Comparison of ENCODE assay signal across 8 cellular contexts in genomic region chr6:118892248-118893094, GRCh38. TPM values are rescaled to one million over a fixed set of nuclear protein-coding genes. Genes with fewer than 3 reads are reported as not detected.
DNase-seq lines count a peak whose midpoint lies in the region; ATAC-seq lines count a peak whose summit lies in the region.

No MANE protein-coding gene starts in this region.

- H3K9me3 Mint-ChIP-seq in activated CD4-positive, alpha-beta T cell treated with anti-CD3 and anti-CD28 coated beads, Interleukin-2, amount 10 ng/mL, durations not matched to agents 7 days and 5 days = peaks cover 3% of the 10 kb centered on the region
- no peaks in the 10 kb centered on the region for H3K9me3 Mint-ChIP-seq in activated CD8-positive, alpha-beta T cell treated with anti-CD3 and anti-CD28 coated beads, Interleukin-2, amount 10 ng/mL, durations not matched to agents 7 days and 5 days (ENCODE audit: insufficient read depth)
- H3K9me3 Mint-ChIP-seq in stimulated activated effector memory CD8-positive, alpha-beta T cell treated with anti-CD3 and anti-CD28 coated beads, Interleukin-12 subunit alpha, Interleukin-12 subunit beta, amount 100 ng/mL, for 72 hours = no peaks in the 10 kb centered on the region

- CTCF ChIA-PET in activated CD4-positive, alpha-beta T cell treated with anti-CD3 and anti-CD28 coated beads, Interleukin-2, amount 10 ng/mL, durations not matched to agents 7 days and 5 days (lab: Charles Lee) = interaction anchor here (1.1 to 2.1 kb wide), 3 partner anchors 9 to 11 kb away, joined by 3 to 9 read pairs (median 3); no protein-coding TSS in a partner anchor
- CTCF ChIA-PET in activated CD8-positive, alpha-beta T cell treated with anti-CD3 and anti-CD28 coated beads, Interleukin-2, amount 10 ng/mL, durations not matched to agents 7 days and 5 days (lab: Charles Lee) = interaction anchor here (0.7 to 2.7 kb wide), 8 partner anchors 11 to 327 kb away, joined by 3 to 12 read pairs (median 6); no protein-coding TSS in a partner anchor

- peak overlapping the region; percentile 100 for H3K27ac Mint-ChIP-seq in activated CD4-positive, alpha-beta T cell treated with anti-CD3 and anti-CD28 coated beads, Interleukin-2, amount 10 ng/mL, durations not matched to agents 7 days and 5 days
- peak overlapping the region; percentile 96 for H3K27ac Mint-ChIP-seq in activated CD8-positive, alpha-beta T cell treated with anti-CD3 and anti-CD28 coated beads, Interleukin-2, amount 10 ng/mL, durations not matched to agents 7 days and 5 days
- H3K27ac Mint-ChIP-seq in stimulated activated effector memory CD8-positive, alpha-beta T cell treated with anti-CD3 and anti-CD28 coated beads, Interleukin-12 subunit alpha, Interleukin-12 subunit beta, amount 100 ng/mL, for 72 hours = peak overlapping the region; percentile 96

- H3K36me3 ChIP-seq in iPS-18a (ENCODE audit: control insufficient read depth, low read depth, low read length) = no peaks in the 10 kb centered on the region

- H3K4me3 Mint-ChIP-seq in activated CD4-positive, alpha-beta T cell treated with anti-CD3 and anti-CD28 coated beads, Interleukin-2, amount 10 ng/mL, durations not matched to agents 7 days and 5 days = peak overlapping the region; percentile 94
- peak overlapping the region; percentile 88 for H3K4me3 Mint-ChIP-seq in activated CD8-positive, alpha-beta T cell treated with anti-CD3 and anti-CD28 coated beads, Interleukin-2, amount 10 ng/mL, durations not matched to agents 7 days and 5 days
- peak overlapping the region; percentile 98 for H3K4me3 Mint-ChIP-seq in stimulated activated effector memory CD8-positive, alpha-beta T cell treated with anti-CD3 and anti-CD28 coated beads, Interleukin-12 subunit alpha, Interleukin-12 subunit beta, amount 100 ng/mL, for 72 hours

- no peak for DNase-seq in activated CD4-positive, alpha-beta T cell treated with anti-CD3 and anti-CD28 coated beads, Interleukin-2, amount 10 ng/mL, durations not matched to agents 7 days and 5 days
- DNase-seq in activated CD4-positive, alpha-beta T cell treated with anti-CD3 and anti-CD28 coated beads for 4 hours = no peak
- no peak for DNase-seq in activated CD8-positive, alpha-beta T cell treated with anti-CD3 and anti-CD28 coated beads, Interleukin-2, amount 10 ng/mL, durations not matched to agents 7 days and 5 days
- no peak for DNase-seq in stimulated activated effector memory CD8-positive, alpha-beta T cell treated with anti-CD3 and anti-CD28 coated beads, Interleukin-12 subunit alpha, Interleukin-12 subunit beta, amount 100 ng/mL, for 72 hours (ENCODE audit: low spot score in 2 of 2)
- DNase-seq in hepatic stellate cell (ENCODE audit: low spot score) (no peak), NCI-H1436 treated with DMSO at 0.1 percent for 48 hours (lab: John Stamatoyannopoulos, UW) (no peak)

- peaks cover 21% of the 10 kb centered on the region for H3K4me1 ChIP-seq in iPS-18a (ENCODE audit: control insufficient read depth, low read depth, low read length)

- ATAC-seq in activated CD8-positive, alpha-beta T cell treated with anti-CD3 and anti-CD28 coated beads, Interleukin-2, amount 10 ng/mL, durations not matched to agents 7 days and 5 days = no peak
- no peak for ATAC-seq in stimulated activated effector memory CD8-positive, alpha-beta T cell treated with anti-CD3 and anti-CD28 coated beads, Interleukin-12 subunit alpha, Interleukin-12 subunit beta, amount 100 ng/mL, for 72 hours
- no peak for ATAC-seq in GM21390 (IDR thresholded peaks at IDR 0.05; ENCODE audit: unreplicated experiment)

- no peaks in the 10 kb centered on the region for H3K9me3 ChIP-seq in iPS-18a (ENCODE audit: control insufficient read depth, low read depth, low read length)

- H3K4me1 Mint-ChIP-seq in activated CD4-positive, alpha-beta T cell treated with anti-CD3 and anti-CD28 coated beads, Interleukin-2, amount 10 ng/mL, durations not matched to agents 7 days and 5 days = peaks cover 43% of the 10 kb centered on the region
- H3K4me1 Mint-ChIP-seq in activated CD8-positive, alpha-beta T cell treated with anti-CD3 and anti-CD28 coated beads, Interleukin-2, amount 10 ng/mL, durations not matched to agents 7 days and 5 days (ENCODE audit: low read depth) = peaks cover 42% of the 10 kb centered on the region
- peaks cover 55% of the 10 kb centered on the region for H3K4me1 Mint-ChIP-seq in stimulated activated effector memory CD8-positive, alpha-beta T cell treated with anti-CD3 and anti-CD28 coated beads, Interleukin-12 subunit alpha, Interleukin-12 subunit beta, amount 100 ng/mL, for 72 hours

- no peaks in the 10 kb centered on the region for H3K27me3 Mint-ChIP-seq in activated CD4-positive, alpha-beta T cell treated with anti-CD3 and anti-CD28 coated beads, Interleukin-2, amount 10 ng/mL, durations not matched to agents 7 days and 5 days
- H3K27me3 Mint-ChIP-seq in activated CD8-positive, alpha-beta T cell treated with anti-CD3 and anti-CD28 coated beads, Interleukin-2, amount 10 ng/mL, durations not matched to agents 7 days and 5 days (ENCODE audit: low read depth) = no peaks in the 10 kb centered on the region

- H3K36me3 Mint-ChIP-seq in activated CD4-positive, alpha-beta T cell treated with anti-CD3 and anti-CD28 coated beads, Interleukin-2, amount 10 ng/mL, durations not matched to agents 7 days and 5 days (ENCODE audit: low read depth) = peaks cover 22% of the 10 kb centered on the region
- peaks cover 20% of the 10 kb centered on the region for H3K36me3 Mint-ChIP-seq in activated CD8-positive, alpha-beta T cell treated with anti-CD3 and anti-CD28 coated beads, Interleukin-2, amount 10 ng/mL, durations not matched to agents 7 days and 5 days (ENCODE audit: low read depth)
- peaks cover 26% of the 10 kb centered on the region for H3K36me3 Mint-ChIP-seq in stimulated activated effector memory CD8-positive, alpha-beta T cell treated with anti-CD3 and anti-CD28 coated beads, Interleukin-12 subunit alpha, Interleukin-12 subunit beta, amount 100 ng/mL, for 72 hours

- H3K9ac ChIP-seq in iPS-18a (ENCODE audit: low read length) = peak overlapping the region; percentile 85

- H3K27me3 ChIP-seq in iPS-18a (ENCODE audit: control insufficient read depth, insufficient read depth, low read length) = no peaks in the 10 kb centered on the region

- POLR2A ChIA-PET in activated CD4-positive, alpha-beta T cell treated with anti-CD3 and anti-CD28 coated beads, Interleukin-2, amount 10 ng/mL, durations not matched to agents 7 days and 5 days (lab: Charles Lee) = no interaction called here
- POLR2A ChIA-PET in activated CD8-positive, alpha-beta T cell treated with anti-CD3 and anti-CD28 coated beads, Interleukin-2, amount 10 ng/mL, durations not matched to agents 7 days and 5 days (lab: Charles Lee) = interaction anchor here (0.6 to 5.5 kb wide), 11 partner anchors 11 to 183 kb away, joined by 3 to 25 read pairs (median 5); partner anchors contain the start of gene MCM9

- peak overlapping the region; percentile 68 for H3K4me3 ChIP-seq in iPS-18a (ENCODE audit: low read length)

- no peak overlapping the region for H3K27ac ChIP-seq in iPS-18a (ENCODE audit: low read length)

RNA-seq across cellular contexts. Expression of gene ASF1A, which starts 1.5 kb away (rescaled TPM):
- 10 to 100 TPM; 38.6 to 40.5 TPM for total RNA-seq in activated CD4-positive, alpha-beta T cell treated with anti-CD3 and anti-CD28 coated beads, Interleukin-2, amount 10 ng/mL, durations not matched to agents 7 days and 5 days
- total RNA-seq in activated CD8-positive, alpha-beta T cell treated with anti-CD3 and anti-CD28 coated beads, Interleukin-2, amount 10 ng/mL, durations not matched to agents 7 days and 5 days = 10 to 100 TPM; 49.4 to 51.1 TPM

RNA-seq across cellular contexts. Expression of gene MCM9, which starts 42.5 kb away (rescaled TPM):
- 10 to 100 TPM; 19.9 to 21.2 TPM for total RNA-seq in activated CD4-positive, alpha-beta T cell treated with anti-CD3 and anti-CD28 coated beads, Interleukin-2, amount 10 ng/mL, durations not matched to agents 7 days and 5 days
- total RNA-seq in activated CD8-positive, alpha-beta T cell treated with anti-CD3 and anti-CD28 coated beads, Interleukin-2, amount 10 ng/mL, durations not matched to agents 7 days and 5 days = 10 to 100 TPM; 18.1 to 18.8 TPM
